In genomic region chr2:204024503-204024902, GRCh38 we compare ENCODE assay signal across 8 cellular contexts.
DNase-seq lines count a peak whose midpoint lies in the region; ATAC-seq and TF ChIP-seq lines count a peak whose summit lies in the region.

No MANE protein-coding gene starts in this region.

- H3K9me3 Mint-ChIP-seq in type B pancreatic cell = no peaks in the 10 kb centered on the region

- no peak overlapping the region for H3K27ac Mint-ChIP-seq in type B pancreatic cell

- TF ChIP-seq CTCF in adrenal gland (IDR thresholded peaks at IDR 0.05) (peak; percentile 18 to 54 (median 40)), type B pancreatic cell (conservative IDR thresholded peaks at IDR 0.05) (peak; percentile 84), vagina (IDR thresholded peaks at IDR 0.05) (peak in 1 of 3 experiments; percentile 29)

- H3K36me3 ChIP-seq in adrenal gland (replicated peaks in 1 of 2) = no peaks in the 10 kb centered on the region
- no peaks in the 10 kb centered on the region for H3K36me3 ChIP-seq in vagina

- DNase-seq in NCI-H748 (lab: John Stamatoyannopoulos, UW; ENCODE audit: unreplicated experiment) (peak; percentile 51), NCI-H748 treated with DMSO at 0.1 percent for 48 hours (lab: John Stamatoyannopoulos, UW) (no peak), NCI-H1092 (lab: John Stamatoyannopoulos, UW) (peak; percentile 20), adrenal gland (peak in 4 of 7 donors; percentile 19 to 54 (median 23)), iris pigment epithelial cell (ENCODE audit: low read depth) (peak; percentile 46), type B pancreatic cell (ENCODE audit: extremely low spot score, unreplicated experiment) (no peak), vagina (ENCODE audit: extremely low spot score in 2 of 2) (no peak)

- no peaks in the 10 kb centered on the region for H3K27me3 Mint-ChIP-seq in type B pancreatic cell

- 19 to 38% (median 27%) methylated on average over 1 of the region's 1 CpG for WGBS in adrenal gland, 4 donors

- no peak overlapping the region for H3K4me3 ChIP-seq in adrenal gland
- H3K4me3 ChIP-seq in vagina = no peak overlapping the region

- no peak overlapping the region for H3K4me3 Mint-ChIP-seq in type B pancreatic cell

- H3K27ac ChIP-seq in adrenal gland (no peak overlapping the region), vagina (no peak overlapping the region)

- ATAC-seq in GM21515 (IDR thresholded peaks at IDR 0.05; ENCODE audit: unreplicated experiment) = no peak

- H3K27me3 ChIP-seq in adrenal gland = no peaks in the 10 kb centered on the region
- H3K27me3 ChIP-seq in vagina = no peaks in the 10 kb centered on the region

- H3K4me1 ChIP-seq in adrenal gland (replicated peaks in 1 of 2) (no peaks in the 10 kb centered on the region), vagina (peaks cover 3% of the 10 kb centered on the region)

- TF ChIP-seq POLR2A in adrenal gland (IDR thresholded peaks at IDR 0.05) (no peak), vagina (IDR thresholded peaks at IDR 0.05) (no peak)

- H3K9me3 ChIP-seq in adrenal gland (replicated peaks in 1 of 3) (no peaks in the 10 kb centered on the region), vagina (no peaks in the 10 kb centered on the region)

- H3K4me1 Mint-ChIP-seq in type B pancreatic cell (ENCODE audit: unreplicated experiment) = peaks cover 19% of the 10 kb centered on the region

- intact Hi-C loops in adrenal gland (cut with DNase I) (no loop called here), vagina (cut with DNase I) (no loop called here)

- no peaks in the 10 kb centered on the region for H3K36me3 Mint-ChIP-seq in type B pancreatic cell

Comparison
In these comparisons a context has a peak if more than half of its experiments do, and no peak if none do; other contexts are left out.
1. DNase-seq: peak in NCI-H748 (single experiment), NCI-H1092 (single experiment), adrenal gland (4 of 7) and iris pigment epithelial cell (single experiment); none in NCI-H748 treated with DMSO at 0.1 percent for 48 hours (single experiment), type B pancreatic cell (single experiment) and vagina (0 of 2).